12 cellular contexts compared by ENCODE assay signal in genomic region chr4:140720387-140721087, GRCh38. TPM values are rescaled to one million over a fixed set of nuclear protein-coding genes. Genes with fewer than 3 reads are reported as not detected.
A peak's percentile ranks its signal among the peaks of the same experiment; 100 is the strongest.
DNase-seq lines count a peak whose midpoint lies in the region; ATAC-seq, FAIRE-seq and TF ChIP-seq lines count a peak whose summit lies in the region.
"Had no signal": no experiment of that assay in that cellular context is flagged by ENCODE, and none has a peak within 500 bp of the region (broad histone marks: within the 10 kb centered on the region; RNA-seq: fewer than 3 reads in every experiment).

No MANE protein-coding gene starts in this region.

- no peak for DNase-seq in CD8-positive, alpha-beta T cell
- DNase-seq in kidney (peak; percentile 44), kidney tubule cell (ENCODE audit: low spot score) (no peak), medulla oblongata (ENCODE audit: extremely low spot score) (no peak), COR-L47 (lab: John Stamatoyannopoulos, UW) (no peak)
- DNase-seq: anterior cingulate cortex, midbrain, NCI-H345 had no signal

- intact Hi-C loops in CD8-positive, alpha-beta T cell (cut with DNase I, micrococcal nuclease): no loop called here
- intact Hi-C loops in kidney (cut with DNase I): no loop called here

- no peak overlapping the region for H3K27ac ChIP-seq in CD8-positive, alpha-beta T cell (ENCODE audit: low read depth, low read length)
- peak overlapping the region; percentile 18 to 40 for H3K27ac ChIP-seq in kidney (ENCODE audit: low read depth in 2 of 2, low read length in 2 of 2)
- H3K27ac ChIP-seq in gastroesophageal sphincter: no peak overlapping the region

- H3K27ac Mint-ChIP-seq in CD8-positive, alpha-beta T cell: no peak overlapping the region

- TF ChIP-seq POLR2A in gastroesophageal sphincter (IDR thresholded peaks at IDR 0.05): no peak

- WGBS in gastroesophageal sphincter (ENCODE audit: low coverage in 1 of 2), 2 donors: 49 to 89% methylated on average over 1 to 3 of the region's 7 CpGs

- no peaks in the 10 kb centered on the region for H3K36me3 ChIP-seq in CD8-positive, alpha-beta T cell (ENCODE audit: insufficient read depth, low read length)
- H3K36me3 ChIP-seq in kidney (ENCODE audit: control insufficient read depth in 1 of 2, insufficient read depth in 2 of 2, low read length in 2 of 2): no peaks in the 10 kb centered on the region
- no peaks in the 10 kb centered on the region for H3K36me3 ChIP-seq in gastroesophageal sphincter

- TF ChIP-seq EP300 in gastroesophageal sphincter (IDR thresholded peaks at IDR 0.05): no peak

- no peaks in the 10 kb centered on the region for H3K9me3 Mint-ChIP-seq in CD8-positive, alpha-beta T cell

- H3K4me1 ChIP-seq in CD8-positive, alpha-beta T cell (ENCODE audit: insufficient read depth, low read length): no peaks in the 10 kb centered on the region
- peaks cover 14 to 15% of the 10 kb centered on the region in 2 donors for H3K4me1 ChIP-seq in kidney (ENCODE audit: control insufficient read depth in 1 of 2, insufficient read depth in 1 of 2, low read depth in 1 of 2, low read length in 2 of 2)
- peaks cover 0 to 4% (median 0%) of the 10 kb centered on the region in 3 donors for H3K4me1 ChIP-seq in gastroesophageal sphincter

- no peaks in the 10 kb centered on the region for H3K9me3 ChIP-seq in CD8-positive, alpha-beta T cell (ENCODE audit: low read length)
- H3K9me3 ChIP-seq in kidney (ENCODE audit: control insufficient read depth in 1 of 2, low read length in 2 of 2): no peaks in the 10 kb centered on the region
- no peaks in the 10 kb centered on the region for H3K9me3 ChIP-seq in gastroesophageal sphincter

- FAIRE-seq in kidney (lab: Jason Lieb, UNC): no peak
- FAIRE-seq: G401.6 had no signal

- TF ChIP-seq CTCF in CD8-positive, alpha-beta T cell (IDR thresholded peaks at IDR 0.05): no peak
- no peak for TF ChIP-seq CTCF in kidney (IDR thresholded peaks at IDR 0.05; ENCODE audit: borderline replicate concordance, extremely low read depth, insufficient read depth)
- no peak for TF ChIP-seq CTCF in gastroesophageal sphincter (IDR thresholded peaks at IDR 0.05)

- POLR2A ChIA-PET in CD8-positive, alpha-beta T cell (lab: Charles Lee): no interaction called here

- no peak overlapping the region for H3K4me3 ChIP-seq in CD8-positive, alpha-beta T cell (ENCODE audit: low read depth, low read length)
- H3K4me3 ChIP-seq in kidney (ENCODE audit: low read length in 2 of 2) (peak overlapping the region; percentile 15 to 54), gastroesophageal sphincter (no peak overlapping the region)

- ATAC-seq in CD8-positive, alpha-beta T cell: no peak
- ATAC-seq in GM19455 (IDR thresholded peaks at IDR 0.05; ENCODE audit: unreplicated experiment) (peak; percentile 38), HG03469 (IDR thresholded peaks at IDR 0.05; ENCODE audit: unreplicated experiment) (peak; percentile 19), gastroesophageal sphincter (no peak)

- H3K27me3 Mint-ChIP-seq in CD8-positive, alpha-beta T cell (ENCODE audit: low read depth): no peaks in the 10 kb centered on the region

- peak overlapping the region; percentile 61 for H3K4me3 Mint-ChIP-seq in CD8-positive, alpha-beta T cell

- CTCF ChIA-PET in CD8-positive, alpha-beta T cell (lab: Charles Lee): interaction anchor here (0.5 kb wide), 1 partner anchor 707 kb away, joined by 3 read pairs; no protein-coding TSS in a partner anchor

- no peaks in the 10 kb centered on the region for H3K27me3 ChIP-seq in CD8-positive, alpha-beta T cell (ENCODE audit: insufficient read depth, low read length)
- no peaks in the 10 kb centered on the region for H3K27me3 ChIP-seq in gastroesophageal sphincter

- peaks cover 11% of the 10 kb centered on the region for H3K4me1 Mint-ChIP-seq in CD8-positive, alpha-beta T cell (ENCODE audit: low read depth)

- H3K9ac ChIP-seq in kidney (ENCODE audit: low read length in 2 of 2): peak overlapping the region in 1 of 2 donors; percentile 60

- no peaks in the 10 kb centered on the region for H3K36me3 Mint-ChIP-seq in CD8-positive, alpha-beta T cell

RNA-seq across cellular contexts. Expression of gene TBC1D9, which starts 35.6 kb away (rescaled TPM):
- total RNA-seq in CD8-positive, alpha-beta T cell: under 1 TPM; 0.33 to 0.57 TPM
- total RNA-seq in kidney (38.6 TPM), gastroesophageal sphincter (10 to 100 TPM; 10.9 to 23.8 (median 16.6) TPM)
- 14.4 TPM for polyA plus RNA-seq in kidney (ENCODE audit: insufficient read depth, low read depth, low replicate concordance)

Comparison
In these comparisons a context has a peak if more than half of its experiments do, and no peak if none do; other contexts are left out.
1. ATAC-seq: peak in GM19455 (single experiment) and HG03469 (single experiment); none in CD8-positive, alpha-beta T cell (single experiment) and gastroesophageal sphincter (single experiment).
2. H3K27ac ChIP-seq: peak in kidney (2 of 2); none in CD8-positive, alpha-beta T cell (single experiment) and gastroesophageal sphincter (0 of 4).
3. H3K4me3 ChIP-seq: peak in kidney (2 of 2); none in CD8-positive, alpha-beta T cell (single experiment) and gastroesophageal sphincter (0 of 2).
4. RNA of gene TBC1D9, which starts 35.6 kb away (total RNA-seq): 38.6 TPM in kidney (single experiment) and 10.9 to 23.8 TPM in gastroesophageal sphincter; 0.33 to 0.57 TPM in CD8-positive, alpha-beta T cell; every median in the first group is over 4 times any median in the second.